2 cellular contexts compared by ENCODE assay signal in genomic region chr7:27138987-27139334, GRCh38.
TF ChIP-seq lines count a peak whose summit lies in the region.

No MANE protein-coding gene starts in this region.

TF ChIP-seq in IMR-90, 13 proteins besides CTCF, POLR2A, EP300 and RAD21:
- no peak for TF ChIP-seq RFX5 (IDR thresholded peaks at IDR 0.05; ENCODE audit: low read depth, low read length)

TF ChIP-seq in H1, 55 proteins besides CTCF, POLR2A, EP300 and RAD21:
- TF ChIP-seq PHF8 (conservative IDR thresholded peaks at IDR 0.05; ENCODE audit: low read depth, low read length) (no peak), CBX8 (IDR thresholded peaks at IDR 0.05; ENCODE audit: borderline replicate concordance, low read depth, low read length) (peak; percentile 24; the same call in 1 of the 2 replicates)
